Comparison of ENCODE assay signal across 16 cellular contexts in genomic region chr21:38467369-38467768, GRCh38.
"Had no signal": no experiment of that assay in that cellular context is flagged by ENCODE, and none has a peak within 500 bp of the region (broad histone marks: within the 10 kb centered on the region; RNA-seq: fewer than 3 reads in every experiment).

No MANE protein-coding gene starts in this region.

- H3K4me1 ChIP-seq: body of pancreas, testis had no signal

- H3K27ac ChIP-seq: body of pancreas, hepatocyte, ovary, testis had no signal

- DNase-seq: activated T-cell treated with anti-CD3 and anti-CD28 coated beads, Interleukin-2, amount 50 U/mL, for 1 hour; amniotic stem cell; body of pancreas; erythroblast; kidney; left ventricle myocardium superior; ovary; stimulated activated CD4-positive, alpha-beta T cell treated with anti-CD3 and anti-CD28 coated beads, Interleukin-4, amount 100 ng/mL, for 1 hour; stimulated activated CD8-positive, alpha-beta memory T cell treated with anti-CD3 and anti-CD28 coated beads, Interleukin-4, amount 100 ng/mL, for 48 hours; stimulated activated naive CD8-positive, alpha-beta T cell treated with anti-CD3 and anti-CD28 coated beads, Interleukin-15, amount 100 ng/mL, for 72 hours; testis had no signal

- H3K27me3 ChIP-seq: body of pancreas, hepatocyte, ovary, testis had no signal

- H3K79me2 ChIP-seq: hepatocyte had no signal

- H3K4me2 ChIP-seq: hepatocyte had no signal

- H3K9me3 ChIP-seq: body of pancreas, ovary, testis had no signal

- H3K36me3 ChIP-seq: ovary had no signal

- H3K4me3 ChIP-seq: body of pancreas, hepatocyte, ovary, testis had no signal

- H3K27ac Mint-ChIP-seq: activated naive CD4-positive, alpha-beta T cell treated with anti-CD3 and anti-CD28 coated beads, Interleukin-2, amount 50 U/mL, for 72 hours; stimulated activated naive CD8-positive, alpha-beta T cell treated with anti-CD3 and anti-CD28 coated beads, Interleukin-15, amount 100 ng/mL, for 72 hours had no signal

- ATAC-seq: activated CD4-positive, CD25-positive, alpha-beta regulatory T cell treated with anti-CD3 and anti-CD28 coated beads, Interleukin-2, amount 50 U/mL, for 24 hours; activated naive CD4-positive, alpha-beta T cell treated with anti-CD3 and anti-CD28 coated beads, Interleukin-2, amount 50 U/mL, for 72 hours; body of pancreas; left ventricle myocardium superior; stimulated activated naive CD8-positive, alpha-beta T cell treated with anti-CD3 and anti-CD28 coated beads, Interleukin-15, amount 100 ng/mL, for 72 hours had no signal

- H2AFZ ChIP-seq: hepatocyte had no signal

- H3K36me3 Mint-ChIP-seq: activated naive CD4-positive, alpha-beta T cell treated with anti-CD3 and anti-CD28 coated beads, Interleukin-2, amount 50 U/mL, for 72 hours had no signal

- H3K9me3 Mint-ChIP-seq: activated naive CD4-positive, alpha-beta T cell treated with anti-CD3 and anti-CD28 coated beads, Interleukin-2, amount 50 U/mL, for 72 hours; central memory CD8-positive, alpha-beta T cell; neural crest cell had no signal

- H3K4me1 Mint-ChIP-seq: central memory CD8-positive, alpha-beta T cell; stimulated activated naive CD8-positive, alpha-beta T cell treated with anti-CD3 and anti-CD28 coated beads, Interleukin-15, amount 100 ng/mL, for 72 hours had no signal

- H3K4me3 Mint-ChIP-seq: central memory CD8-positive, alpha-beta T cell; neural crest cell; stimulated activated naive CD8-positive, alpha-beta T cell treated with anti-CD3 and anti-CD28 coated beads, Interleukin-15, amount 100 ng/mL, for 72 hours had no signal
